ENCODE assay signal across 13 cellular contexts in genomic region chr4:141497627-141498026, GRCh38.
DNase-seq lines count a peak whose midpoint lies in the region; ATAC-seq and TF ChIP-seq lines count a peak whose summit lies in the region.
"Had no signal": no experiment of that assay in that cellular context is flagged by ENCODE, and none has a peak within 500 bp of the region (broad histone marks: within the 10 kb centered on the region; RNA-seq: fewer than 3 reads in every experiment).

No MANE protein-coding gene starts in this region.

- no peaks in the 10 kb centered on the region for H3K27me3 Mint-ChIP-seq in stimulated activated naive CD8-positive, alpha-beta T cell treated with anti-CD3 and anti-CD28 coated beads, Interleukin-15, amount 100 ng/mL, for 72 hours
- peaks cover 5% of the 10 kb centered on the region for H3K27me3 Mint-ChIP-seq in nephron progenitor cell (ENCODE audit: low read depth, poor library complexity)
- H3K27me3 Mint-ChIP-seq: activated naive CD4-positive, alpha-beta T cell treated with anti-CD3 and anti-CD28 coated beads, Interleukin-2, amount 50 U/mL, for 24 hours had no signal

- no peak for TF ChIP-seq CTCF in nephron progenitor cell (IDR thresholded peaks at IDR 0.05)

- H3K4me3 Mint-ChIP-seq in stimulated activated naive CD8-positive, alpha-beta T cell treated with anti-CD3 and anti-CD28 coated beads, Interleukin-15, amount 100 ng/mL, for 72 hours = no peak overlapping the region
- H3K4me3 Mint-ChIP-seq in nephron progenitor cell = no peak overlapping the region
- H3K4me3 Mint-ChIP-seq: activated naive CD4-positive, alpha-beta T cell treated with anti-CD3 and anti-CD28 coated beads, Interleukin-2, amount 50 U/mL, for 24 hours had no signal

- H3K4me1 Mint-ChIP-seq in stimulated activated naive CD8-positive, alpha-beta T cell treated with anti-CD3 and anti-CD28 coated beads, Interleukin-15, amount 100 ng/mL, for 72 hours = no peaks in the 10 kb centered on the region
- peaks cover 2% of the 10 kb centered on the region for H3K4me1 Mint-ChIP-seq in nephron progenitor cell
- H3K4me1 Mint-ChIP-seq: activated naive CD4-positive, alpha-beta T cell treated with anti-CD3 and anti-CD28 coated beads, Interleukin-2, amount 50 U/mL, for 24 hours had no signal

- H3K9me3 Mint-ChIP-seq in stimulated activated naive CD8-positive, alpha-beta T cell treated with anti-CD3 and anti-CD28 coated beads, Interleukin-15, amount 100 ng/mL, for 72 hours = no peaks in the 10 kb centered on the region
- no peaks in the 10 kb centered on the region for H3K9me3 Mint-ChIP-seq in nephron progenitor cell
- H3K9me3 Mint-ChIP-seq: activated naive CD4-positive, alpha-beta T cell treated with anti-CD3 and anti-CD28 coated beads, Interleukin-2, amount 50 U/mL, for 24 hours had no signal

- peak; percentile 78 for ATAC-seq in stimulated activated naive CD8-positive, alpha-beta T cell treated with anti-CD3 and anti-CD28 coated beads, Interleukin-15, amount 100 ng/mL, for 72 hours
- ATAC-seq in stimulated activated naive CD8-positive, alpha-beta T cell treated with anti-CD3 and anti-CD28 coated beads, Interleukin-15, Interleukin-2, amounts not matched to agents 100 U/mL and 50 U/mL, for 24 hours = no peak
- ATAC-seq in GM21786 (IDR thresholded peaks at IDR 0.05; ENCODE audit: unreplicated experiment) (peak; percentile 93), HG03175 (IDR thresholded peaks at IDR 0.05; ENCODE audit: unreplicated experiment) (peak; percentile 79), left cardiac atrium (no peak)
- ATAC-seq: HCT116 had no signal

- H3K36me3 Mint-ChIP-seq in nephron progenitor cell (ENCODE audit: low read depth) = no peaks in the 10 kb centered on the region
- H3K36me3 Mint-ChIP-seq: activated naive CD4-positive, alpha-beta T cell treated with anti-CD3 and anti-CD28 coated beads, Interleukin-2, amount 50 U/mL, for 24 hours had no signal

- H3K27ac Mint-ChIP-seq in stimulated activated naive CD8-positive, alpha-beta T cell treated with anti-CD3 and anti-CD28 coated beads, Interleukin-15, amount 100 ng/mL, for 72 hours = no peak overlapping the region
- no peak overlapping the region for H3K27ac Mint-ChIP-seq in nephron progenitor cell
- H3K27ac Mint-ChIP-seq: activated naive CD4-positive, alpha-beta T cell treated with anti-CD3 and anti-CD28 coated beads, Interleukin-2, amount 50 U/mL, for 24 hours had no signal

- no peak for DNase-seq in stimulated activated naive CD8-positive, alpha-beta T cell treated with anti-CD3 and anti-CD28 coated beads, Interleukin-15, amount 100 ng/mL, for 72 hours
- DNase-seq in stimulated activated naive CD8-positive, alpha-beta T cell treated with anti-CD3 and anti-CD28 coated beads, Interleukin-15, Interleukin-2, amounts not matched to agents 100 U/mL and 50 U/mL, for 24 hours = no peak
- DNase-seq in left cardiac atrium = no peak
- DNase-seq in NK-92 treated with Interleukin-12 subunit alpha and Interleukin-12 subunit beta, amount 100 ng/mL, for 24 hours (lab: John Stamatoyannopoulos, UW) = no peak
- no peak for DNase-seq in nephron progenitor cell
- no peak for DNase-seq in dermis blood vessel endothelial cell
- DNase-seq: activated CD4-positive, alpha-beta T cell treated with anti-CD3 and anti-CD28 coated beads for 48 hours; cortex of kidney; left ventricle myocardium inferior had no signal

- intact Hi-C loops in left cardiac atrium (cut with DNase I) = no loop called here

Comparison
In these comparisons a context has a peak if more than half of its experiments do, and no peak if none do; other contexts are left out.
1. ATAC-seq: peak in stimulated activated naive CD8-positive, alpha-beta T cell treated with anti-CD3 and anti-CD28 coated beads, Interleukin-15, amount 100 ng/mL, for 72 hours (single experiment), GM21786 (single experiment) and HG03175 (single experiment); none in stimulated activated naive CD8-positive, alpha-beta T cell treated with anti-CD3 and anti-CD28 coated beads, Interleukin-15, Interleukin-2, amounts not matched to agents 100 U/mL and 50 U/mL, for 24 hours (single experiment) and left cardiac atrium (0 of 2).